In genomic region chr2:230664128-230664527, GRCh38 we compare ENCODE assay signal across 13 cellular contexts. TPM values are rescaled to one million over a fixed set of nuclear protein-coding genes. Genes with fewer than 3 reads are reported as not detected.
DNase-seq lines count a peak whose midpoint lies in the region; ATAC-seq, FAIRE-seq and TF ChIP-seq lines count a peak whose summit lies in the region.
"Had no signal": no experiment of that assay in that cellular context is flagged by ENCODE, and none has a peak within 500 bp of the region (broad histone marks: within the 10 kb centered on the region; RNA-seq: fewer than 3 reads in every experiment).

No MANE protein-coding gene starts in this region.

- H3K36me3 ChIP-seq in astrocyte (ENCODE audit: insufficient read depth, low read length), result no peaks in the 10 kb centered on the region

- intact Hi-C loops in posterior vena cava (cut with DNase I), result no loop called here

- no peak for FAIRE-seq in astrocyte (lab: Jason Lieb, UNC)
- FAIRE-seq: H54 had no signal

- no peak overlapping the region for H3K4me2 ChIP-seq in astrocyte (ENCODE audit: low read length)

- POLR2A ChIA-PET in WTC11 (lab: Charles Lee), result no interaction called here

- TF ChIP-seq CTCF in astrocyte (IDR thresholded peaks at IDR 0.05; ENCODE audit: insufficient read depth, low read depth, low read length), result no peak
- no peak for TF ChIP-seq CTCF in WTC11 (IDR thresholded peaks at IDR 0.05)

- peaks cover 30% of the 10 kb centered on the region for H3K4me1 ChIP-seq in astrocyte (ENCODE audit: insufficient read depth, low read length)

- no peak overlapping the region for H2AFZ ChIP-seq in astrocyte (ENCODE audit: low read depth, low read length)

- H3K27me3 Mint-ChIP-seq in astrocyte (ENCODE audit: low read depth, unreplicated experiment) (peaks cover 1% of the 10 kb centered on the region), WTC11 (ENCODE audit: low read depth) (peaks cover 2% of the 10 kb centered on the region; the same call in 1 of the 2 replicates)

- peaks cover 22% of the 10 kb centered on the region for H3K4me1 Mint-ChIP-seq in astrocyte (ENCODE audit: low read depth, unreplicated experiment)
- H3K4me1 Mint-ChIP-seq in WTC11, result peaks cover 36% of the 10 kb centered on the region

- no peak overlapping the region for H3K27ac ChIP-seq in astrocyte (ENCODE audit: low read depth, low read length)
- H3K27ac ChIP-seq: epithelial cell of prostate, SK-N-MC had no signal

- DNase-seq in activated CD4-positive, alpha-beta T cell treated with anti-CD3 and anti-CD28 coated beads for 48 hours, result peak; percentile 57
- DNase-seq in activated CD4-positive, alpha-beta T cell treated with anti-CD3 and anti-CD28 coated beads, Interleukin-2, amount 50 U/mL, for 4 hours, result no peak
- DNase-seq in NCI-H2196 (lab: John Stamatoyannopoulos, UW; ENCODE audit: unreplicated experiment) (peak; percentile 7), astrocyte (ENCODE audit: low read depth) (peak; percentile 58), posterior vena cava (ENCODE audit: low spot score) (peak; percentile 34), amniotic stem cell (lab: John Stamatoyannopoulos, UW) (no peak), WTC11 (ENCODE audit: low spot score) (no peak)
- DNase-seq: kidney glomerular epithelial cell, NCI-H1930 had no signal

- H3K9me3 ChIP-seq in astrocyte (ENCODE audit: insufficient read depth, low read depth, low read length), result no peaks in the 10 kb centered on the region

- H3K9me3 Mint-ChIP-seq in astrocyte (ENCODE audit: unreplicated experiment), result peaks cover 2% of the 10 kb centered on the region
- H3K9me3 Mint-ChIP-seq in WTC11, result no peaks in the 10 kb centered on the region

- no peaks in the 10 kb centered on the region for H4K20me1 ChIP-seq in astrocyte (ENCODE audit: insufficient read depth, low read length)

- no peak overlapping the region for H3K4me3 ChIP-seq in astrocyte (ENCODE audit: insufficient read depth, low read depth, low read length)
- H3K4me3 ChIP-seq: SK-N-MC had no signal

- no peaks in the 10 kb centered on the region for H3K27me3 ChIP-seq in astrocyte (ENCODE audit: insufficient read depth, low read length)

- ATAC-seq in HG03469 (IDR thresholded peaks at IDR 0.05; ENCODE audit: unreplicated experiment) (no peak), WTC11 (no peak)

- H3K4me3 Mint-ChIP-seq in astrocyte (ENCODE audit: unreplicated experiment) (no peak overlapping the region), WTC11 (no peak overlapping the region)

- CTCF ChIA-PET in WTC11 (lab: Charles Lee), result interaction anchor here (1.2 kb wide), 1 partner anchor 134 kb away, joined by 3 read pairs; no protein-coding TSS in a partner anchor

- H3K36me3 Mint-ChIP-seq in astrocyte (ENCODE audit: low read depth, unreplicated experiment) (no peaks in the 10 kb centered on the region), WTC11 (no peaks in the 10 kb centered on the region)

- H3K79me2 ChIP-seq in astrocyte (ENCODE audit: insufficient read depth, low read length), result no peaks in the 10 kb centered on the region

- H3K27ac Mint-ChIP-seq in astrocyte (ENCODE audit: unreplicated experiment) (no peak overlapping the region), WTC11 (no peak overlapping the region)

- H3K9ac ChIP-seq in astrocyte (ENCODE audit: low read length), result no peak overlapping the region

TF ChIP-seq in WTC11, 78 proteins besides CTCF, POLR2A, EP300 and RAD21:
- no peak for TF ChIP-seq ARID4B (CRISPR knock-in tag; IDR thresholded peaks at IDR 0.05; ENCODE audit: borderline replicate concordance)
- no peak for TF ChIP-seq ZNF425 (CRISPR knock-in tag; conservative IDR thresholded peaks at IDR 0.05)
- TF ChIP-seq RORB (CRISPR knock-in tag; IDR thresholded peaks at IDR 0.05), result no peak
- no peak for TF ChIP-seq IRF1 (CRISPR knock-in tag; IDR thresholded peaks at IDR 0.05)

RNA-seq across cellular contexts. Expression of gene CAB39, which starts 48.5 kb away (rescaled TPM):
- total RNA-seq in astrocyte (58.6 and 66.6 TPM in 2 replicates), posterior vena cava (10 to 100 TPM; 62.3 to 76.0 TPM), WTC11 (2021) (35.6 to 38.9 TPM (median 36.9 TPM) in 3 replicates)

Comparison
In these comparisons a context has a peak if more than half of its experiments do, and no peak if none do; other contexts are left out.
1. DNase-seq: peak in activated CD4-positive, alpha-beta T cell treated with anti-CD3 and anti-CD28 coated beads for 48 hours (single experiment), NCI-H2196 (single experiment), astrocyte (single experiment) and posterior vena cava (single experiment); none in activated CD4-positive, alpha-beta T cell treated with anti-CD3 and anti-CD28 coated beads, Interleukin-2, amount 50 U/mL, for 4 hours (0 of 2), amniotic stem cell (single experiment) and WTC11 (single experiment).